8 cellular contexts compared by ENCODE assay signal in the genomic region with DNA sequence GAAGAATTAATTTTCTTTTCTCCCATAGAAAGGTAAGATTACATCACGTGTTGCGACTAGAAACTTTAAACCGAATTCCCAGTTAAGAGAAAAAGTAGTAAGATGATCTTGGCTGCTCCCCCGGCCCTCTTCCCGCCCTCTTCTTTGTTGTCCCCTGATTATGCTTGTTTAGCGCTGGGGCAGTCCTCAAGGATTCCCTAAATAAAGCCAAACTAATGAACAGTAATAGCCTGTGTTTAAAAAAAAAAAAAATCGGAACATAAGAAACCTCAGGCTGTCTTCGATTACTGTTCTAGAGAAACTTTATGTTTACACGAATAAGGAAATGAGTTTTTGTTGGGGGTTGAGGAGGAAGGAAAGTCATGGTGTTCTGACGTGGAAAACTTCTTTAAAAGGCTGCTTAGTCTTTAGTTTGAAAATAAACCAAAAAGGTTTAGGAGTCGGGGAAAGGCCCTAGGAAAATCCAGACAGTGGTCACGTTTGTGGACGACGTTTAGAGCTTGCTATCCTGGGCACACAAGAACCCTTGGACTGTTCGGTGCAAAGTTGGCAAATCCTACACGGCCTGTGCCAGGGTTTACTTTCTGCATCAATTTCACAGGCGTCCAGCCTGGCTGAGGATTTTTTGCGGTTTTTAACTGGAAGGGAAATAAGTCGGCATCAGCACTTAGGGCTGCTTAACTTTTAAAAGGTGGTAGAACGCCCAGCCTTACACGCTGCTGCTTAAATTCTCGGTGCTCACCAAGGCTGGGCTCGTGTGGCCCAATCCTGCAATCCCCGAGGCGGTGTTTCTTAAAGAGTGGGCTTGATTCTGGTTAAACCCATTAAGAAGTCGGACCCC. TPM values are rescaled to one million over a fixed set of nuclear protein-coding genes. Genes with fewer than 3 reads are reported as not detected.
DNase-seq lines count a peak whose midpoint lies in the region; ATAC-seq, FAIRE-seq and TF ChIP-seq lines count a peak whose summit lies in the region.
"Had no signal": no experiment of that assay in that cellular context is flagged by ENCODE, and none has a peak within 500 bp of the region (broad histone marks: within the 10 kb centered on the region; RNA-seq: fewer than 3 reads in every experiment).

No MANE protein-coding gene starts in this region.

- peak overlapping the region; percentile 85 for H3K4me3 ChIP-seq in thymus (ENCODE audit: low read length)

- peak; percentile 50 for FAIRE-seq in GM12891 (lab: Jason Lieb, UNC)
- FAIRE-seq: islet of Langerhans had no signal

- ATAC-seq in natural killer cell treated with Interleukin-12 subunit alpha and Interleukin-12 subunit beta and Interleukin-15 and Interleukin-18, amount 100 ng/mL, for 72 hours = peak in 1 of 2 donors; percentile 7

- H3K27me3 Mint-ChIP-seq in activated T-helper 1 cell treated with anti-CD3 and anti-CD28 coated beads, Interleukin-12 subunit alpha, Interleukin-12 subunit beta, Interleukin-2, Interleukin-4 antibody, amounts not matched to agents 30 ng/mL and 10 ng/mL and 1 ng/mL, durations not matched to agents 14 hours and 24 hours and 36 hours (ENCODE audit: insufficient read depth) = no peaks in the 10 kb centered on the region
- H3K27me3 Mint-ChIP-seq in natural killer cell treated with Interleukin-12 subunit alpha and Interleukin-12 subunit beta and Interleukin-15 and Interleukin-18, amount 100 ng/mL, for 72 hours = no peaks in the 10 kb centered on the region

- peak overlapping the region; percentile 92 for H3K4me3 Mint-ChIP-seq in activated T-helper 1 cell treated with anti-CD3 and anti-CD28 coated beads, Interleukin-12 subunit alpha, Interleukin-12 subunit beta, Interleukin-2, Interleukin-4 antibody, amounts not matched to agents 30 ng/mL and 10 ng/mL and 1 ng/mL, durations not matched to agents 14 hours and 24 hours and 36 hours
- H3K4me3 Mint-ChIP-seq in natural killer cell treated with Interleukin-12 subunit alpha and Interleukin-12 subunit beta and Interleukin-15 and Interleukin-18, amount 100 ng/mL, for 72 hours = peak overlapping the region; percentile 92

- H3K4me1 ChIP-seq in thymus (ENCODE audit: control insufficient read depth, insufficient read depth, low read length) = peaks cover 5% of the 10 kb centered on the region

- H3K9me3 Mint-ChIP-seq in activated T-helper 1 cell treated with anti-CD3 and anti-CD28 coated beads, Interleukin-12 subunit alpha, Interleukin-12 subunit beta, Interleukin-2, Interleukin-4 antibody, amounts not matched to agents 30 ng/mL and 10 ng/mL and 1 ng/mL, durations not matched to agents 14 hours and 24 hours and 36 hours = no peaks in the 10 kb centered on the region
- no peaks in the 10 kb centered on the region for H3K9me3 Mint-ChIP-seq in natural killer cell treated with Interleukin-12 subunit alpha and Interleukin-12 subunit beta and Interleukin-15 and Interleukin-18, amount 100 ng/mL, for 72 hours

- H3K36me3 ChIP-seq in thymus (ENCODE audit: control insufficient read depth, insufficient read depth) = no peaks in the 10 kb centered on the region

- H3K36me3 Mint-ChIP-seq in activated T-helper 1 cell treated with anti-CD3 and anti-CD28 coated beads, Interleukin-12 subunit alpha, Interleukin-12 subunit beta, Interleukin-2, Interleukin-4 antibody, amounts not matched to agents 30 ng/mL and 10 ng/mL and 1 ng/mL, durations not matched to agents 14 hours and 24 hours and 36 hours (ENCODE audit: low read depth) = peaks cover 15% of the 10 kb centered on the region
- no peaks in the 10 kb centered on the region for H3K36me3 Mint-ChIP-seq in natural killer cell treated with Interleukin-12 subunit alpha and Interleukin-12 subunit beta and Interleukin-15 and Interleukin-18, amount 100 ng/mL, for 72 hours

- DNase-seq in GM12891 (ENCODE audit: insufficient read length, low spot score) = no peak
- peak; percentile 77 for DNase-seq in NCI-H69 (lab: John Stamatoyannopoulos, UW)
- no peak for DNase-seq in activated T-helper 1 cell treated with anti-CD3 and anti-CD28 coated beads, Interleukin-12 subunit alpha, Interleukin-12 subunit beta, Interleukin-2, Interleukin-4 antibody, amounts not matched to agents 30 ng/mL and 10 ng/mL and 1 ng/mL, durations not matched to agents 14 hours and 24 hours and 36 hours (ENCODE audit: low spot score)
- peak; percentile 83 for DNase-seq in fibroblast of peridontal ligament (ENCODE audit: extremely low read depth)
- DNase-seq in natural killer cell treated with Interleukin-12 subunit alpha and Interleukin-12 subunit beta and Interleukin-15 and Interleukin-18, amount 100 ng/mL, for 72 hours (ENCODE audit: low spot score) = peak; percentile 67
- DNase-seq in D341Med (ENCODE audit: low spot score) = no peak

- H3K9me3 ChIP-seq in thymus (ENCODE audit: control insufficient read depth) = no peaks in the 10 kb centered on the region

- no peaks in the 10 kb centered on the region for H3K27me3 ChIP-seq in thymus (ENCODE audit: control insufficient read depth, insufficient read depth)

- peaks cover 48% of the 10 kb centered on the region for H3K4me1 Mint-ChIP-seq in activated T-helper 1 cell treated with anti-CD3 and anti-CD28 coated beads, Interleukin-12 subunit alpha, Interleukin-12 subunit beta, Interleukin-2, Interleukin-4 antibody, amounts not matched to agents 30 ng/mL and 10 ng/mL and 1 ng/mL, durations not matched to agents 14 hours and 24 hours and 36 hours (ENCODE audit: low read depth)
- H3K4me1 Mint-ChIP-seq in natural killer cell treated with Interleukin-12 subunit alpha and Interleukin-12 subunit beta and Interleukin-15 and Interleukin-18, amount 100 ng/mL, for 72 hours (ENCODE audit: low read depth in 2 of 2) = peaks cover 52 to 62% of the 10 kb centered on the region in 2 donors

- TF ChIP-seq POLR2A in GM12891 (IDR thresholded peaks at IDR 0.05; ENCODE audit: low read depth, low read length) = no peak

- peak overlapping the region; percentile 97 for H3K27ac ChIP-seq in thymus (ENCODE audit: low read depth)

- peak overlapping the region; percentile 90 for H3K27ac Mint-ChIP-seq in activated T-helper 1 cell treated with anti-CD3 and anti-CD28 coated beads, Interleukin-12 subunit alpha, Interleukin-12 subunit beta, Interleukin-2, Interleukin-4 antibody, amounts not matched to agents 30 ng/mL and 10 ng/mL and 1 ng/mL, durations not matched to agents 14 hours and 24 hours and 36 hours
- peak overlapping the region; percentile 93 to 100 for H3K27ac Mint-ChIP-seq in natural killer cell treated with Interleukin-12 subunit alpha and Interleukin-12 subunit beta and Interleukin-15 and Interleukin-18, amount 100 ng/mL, for 72 hours

- under 1% methylated on average over 26 of the region's 26 CpGs for WGBS in thymus

- intact Hi-C loops in activated T-helper 1 cell treated with anti-CD3 and anti-CD28 coated beads, Interleukin-12 subunit alpha, Interleukin-12 subunit beta, Interleukin-2, Interleukin-4 antibody, amounts not matched to agents 30 ng/mL and 10 ng/mL and 1 ng/mL, durations not matched to agents 14 hours and 24 hours and 36 hours (cut with micrococcal nuclease) = no loop called here

TF ChIP-seq in GM12891, 5 proteins besides CTCF, POLR2A, EP300 and RAD21:
- TF ChIP-seq TAF1 (IDR thresholded peaks at IDR 0.05; ENCODE audit: low read depth, low read length) (no peak), PAX5 (IDR thresholded peaks at IDR 0.05; ENCODE audit: insufficient read depth, low read length, severe bottlenecking) (no peak), POU2F2 (IDR thresholded peaks at IDR 0.05; ENCODE audit: low read depth, low read length) (no peak), SPI1 (IDR thresholded peaks at IDR 0.05; ENCODE audit: low read depth, low read length) (peak; percentile 18; the same call in 1 of the 2 replicates), POLR2AphosphoS5 (IDR thresholded peaks at IDR 0.05; ENCODE audit: low read depth, low read length) (no peak)

RNA-seq across cellular contexts. Expression of gene MAT2B, which starts 1.1 kb away (rescaled TPM):
- 48.8 TPM for polyA plus RNA-seq in GM12891 (2012; ENCODE audit: low read depth, missing spikeins)
- 113 and 116 TPM in 2 replicates for total RNA-seq in activated T-helper 1 cell treated with anti-CD3 and anti-CD28 coated beads, Interleukin-12 subunit alpha, Interleukin-12 subunit beta, Interleukin-2, Interleukin-4 antibody, amounts not matched to agents 30 ng/mL and 10 ng/mL and 1 ng/mL, durations not matched to agents 14 hours and 24 hours and 36 hours
- total RNA-seq in natural killer cell treated with Interleukin-12 subunit alpha and Interleukin-12 subunit beta and Interleukin-15 and Interleukin-18, amount 100 ng/mL, for 72 hours = 10 to 100 TPM; 35.5 to 86.1 TPM
- 133 TPM for polyA plus RNA-seq in thymus

RNA-seq across cellular contexts. Expression of gene HMMR, which starts 43.9 kb away (rescaled TPM):
- 31.1 TPM for polyA plus RNA-seq in GM12891 (2012; ENCODE audit: low read depth, missing spikeins)
- 25.5 and 26.8 TPM in 2 replicates for total RNA-seq in activated T-helper 1 cell treated with anti-CD3 and anti-CD28 coated beads, Interleukin-12 subunit alpha, Interleukin-12 subunit beta, Interleukin-2, Interleukin-4 antibody, amounts not matched to agents 30 ng/mL and 10 ng/mL and 1 ng/mL, durations not matched to agents 14 hours and 24 hours and 36 hours
- 10 to 100 TPM; 31.4 to 44.3 TPM for total RNA-seq in natural killer cell treated with Interleukin-12 subunit alpha and Interleukin-12 subunit beta and Interleukin-15 and Interleukin-18, amount 100 ng/mL, for 72 hours
- 6.2 TPM for polyA plus RNA-seq in thymus

RNA-seq across cellular contexts. Expression of gene NUDCD2, which starts 44.4 kb away (rescaled TPM):
- 22.6 TPM for polyA plus RNA-seq in GM12891 (2012; ENCODE audit: low read depth, missing spikeins)
- 39.3 and 44.0 TPM in 2 replicates for total RNA-seq in activated T-helper 1 cell treated with anti-CD3 and anti-CD28 coated beads, Interleukin-12 subunit alpha, Interleukin-12 subunit beta, Interleukin-2, Interleukin-4 antibody, amounts not matched to agents 30 ng/mL and 10 ng/mL and 1 ng/mL, durations not matched to agents 14 hours and 24 hours and 36 hours
- 10 to 100 TPM; 25.4 to 43.3 TPM for total RNA-seq in natural killer cell treated with Interleukin-12 subunit alpha and Interleukin-12 subunit beta and Interleukin-15 and Interleukin-18, amount 100 ng/mL, for 72 hours
- 14.9 TPM for polyA plus RNA-seq in thymus

Comparison
In these comparisons a context has a peak if more than half of its experiments do, and no peak if none do; other contexts are left out.
1. DNase-seq: peak in NCI-H69 (single experiment), fibroblast of peridontal ligament (single experiment) and natural killer cell treated with Interleukin-12 subunit alpha and Interleukin-12 subunit beta and Interleukin-15 and Interleukin-18, amount 100 ng/mL, for 72 hours (single experiment); none in GM12891 (single experiment), activated T-helper 1 cell treated with anti-CD3 and anti-CD28 coated beads, Interleukin-12 subunit alpha, Interleukin-12 subunit beta, Interleukin-2, Interleukin-4 antibody, amounts not matched to agents 30 ng/mL and 10 ng/mL and 1 ng/mL, durations not matched to agents 14 hours and 24 hours and 36 hours (single experiment) and D341Med (single experiment).